In the genomic region with DNA sequence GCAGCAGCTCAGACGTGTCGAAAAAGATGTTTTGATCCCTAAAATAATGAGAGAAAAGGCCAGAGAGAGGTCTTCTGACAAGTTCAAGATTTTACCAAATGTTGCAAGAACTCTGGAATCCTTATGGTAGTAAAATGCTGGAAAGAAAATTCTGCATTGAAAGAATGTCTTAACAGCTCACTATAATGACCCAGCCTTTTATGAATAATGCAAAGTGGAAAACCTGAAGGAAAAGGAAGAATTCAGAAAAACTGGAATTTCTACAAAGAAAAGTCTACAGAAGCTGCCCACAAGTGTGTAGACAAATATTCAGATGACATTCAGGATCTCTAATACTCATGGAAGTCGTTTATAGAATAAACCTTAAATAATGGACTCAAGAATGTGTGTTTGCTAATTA, we compare ENCODE assay signal across 11 cellular contexts. TPM values are rescaled to one million over a fixed set of nuclear protein-coding genes. Genes with fewer than 3 reads are reported as not detected.
DNase-seq lines count a peak whose midpoint lies in the region; ATAC-seq and TF ChIP-seq lines count a peak whose summit lies in the region.
"Had no signal": no experiment of that assay in that cellular context is flagged by ENCODE, and none has a peak within 500 bp of the region (broad histone marks: within the 10 kb centered on the region; RNA-seq: fewer than 3 reads in every experiment).

No MANE protein-coding gene starts in this region.

- H3K27ac Mint-ChIP-seq in activated CD4-positive, alpha-beta T cell treated with anti-CD3 and anti-CD28 coated beads, Interleukin-2, amount 10 ng/mL, durations not matched to agents 7 days and 5 days = peak overlapping the region; percentile 88
- H3K27ac Mint-ChIP-seq in activated CD8-positive, alpha-beta T cell treated with anti-CD3 and anti-CD28 coated beads for 36 hours = peak overlapping the region; percentile 90

- H3K9me3 Mint-ChIP-seq in activated CD4-positive, alpha-beta T cell treated with anti-CD3 and anti-CD28 coated beads, Interleukin-2, amount 10 ng/mL, durations not matched to agents 7 days and 5 days = no peaks in the 10 kb centered on the region
- no peaks in the 10 kb centered on the region for H3K9me3 Mint-ChIP-seq in activated CD8-positive, alpha-beta T cell treated with anti-CD3 and anti-CD28 coated beads for 36 hours

- no peak overlapping the region for H3K4me3 ChIP-seq in Karpas-422 (ENCODE audit: low read length)
- H3K4me3 ChIP-seq in trophoblast cell (ENCODE audit: low read depth, low read length) = no peak overlapping the region
- H3K4me3 ChIP-seq in hepatocyte = no peak overlapping the region
- H3K4me3 ChIP-seq: smooth muscle cell had no signal

- H3K36me3 ChIP-seq in Karpas-422 (ENCODE audit: insufficient read depth, low read length) (peaks cover 8% of the 10 kb centered on the region), trophoblast cell (ENCODE audit: control insufficient read depth in 1 of 2, insufficient read depth in 2 of 2, low read length in 2 of 2) (no peaks in the 10 kb centered on the region), hepatocyte (replicated peaks; ENCODE audit: insufficient read depth, low read depth) (no peaks in the 10 kb centered on the region)
- H3K36me3 ChIP-seq: heart right ventricle had no signal

- H3K27me3 ChIP-seq in Karpas-422 (ENCODE audit: low read length) = no peaks in the 10 kb centered on the region
- no peaks in the 10 kb centered on the region for H3K27me3 ChIP-seq in trophoblast cell (ENCODE audit: insufficient read depth, low read length)
- H3K27me3 ChIP-seq in hepatocyte = no peaks in the 10 kb centered on the region

- H3K4me1 Mint-ChIP-seq in activated CD4-positive, alpha-beta T cell treated with anti-CD3 and anti-CD28 coated beads, Interleukin-2, amount 10 ng/mL, durations not matched to agents 7 days and 5 days = peaks cover 27% of the 10 kb centered on the region
- H3K4me1 Mint-ChIP-seq in activated CD8-positive, alpha-beta T cell treated with anti-CD3 and anti-CD28 coated beads for 36 hours (ENCODE audit: low read depth) = peaks cover 20% of the 10 kb centered on the region

- H4K20me1 ChIP-seq in Karpas-422 (ENCODE audit: insufficient read depth, low read depth, low read length) = no peaks in the 10 kb centered on the region; the same call in 1 of the 2 replicates
- no peaks in the 10 kb centered on the region for H4K20me1 ChIP-seq in hepatocyte (ENCODE audit: insufficient read depth, poor library complexity, severe bottlenecking)

- H2BK12ac ChIP-seq in trophoblast cell (ENCODE audit: low read length) = no peak overlapping the region

- CTCF ChIA-PET in activated CD4-positive, alpha-beta T cell treated with anti-CD3 and anti-CD28 coated beads, Interleukin-2, amount 10 ng/mL, durations not matched to agents 7 days and 5 days (lab: Charles Lee) = interaction anchor here (0.7 to 2.0 kb wide), 3 partner anchors 24 to 98 kb away, joined by 3 to 7 read pairs (median 3); no protein-coding TSS in a partner anchor
- CTCF ChIA-PET in activated CD8-positive, alpha-beta T cell treated with anti-CD3 and anti-CD28 coated beads for 36 hours (lab: Charles Lee) = interaction anchor here (0.7 to 13.8 kb wide), 11 partner anchors 8 to 133 kb away, joined by 3 to 155 read pairs (median 4); no protein-coding TSS in a partner anchor

- no peak for TF ChIP-seq CTCF in activated CD8-positive, alpha-beta T cell treated with anti-CD3 and anti-CD28 coated beads for 36 hours (IDR thresholded peaks at IDR 0.05)
- no peak for TF ChIP-seq CTCF in hepatocyte (IDR thresholded peaks at IDR 0.05; ENCODE audit: poor library complexity)

- no peak overlapping the region for H3K23ac ChIP-seq in trophoblast cell (ENCODE audit: low read length)

- H2AFZ ChIP-seq in Karpas-422 (ENCODE audit: low read length) (0 out of 2 replicates have a peak overlapping the region, but pooled peaks have one; percentile 16), trophoblast cell (ENCODE audit: insufficient read depth, low read length, poor library complexity) (no peak overlapping the region), hepatocyte (no peak overlapping the region)

- H3K79me1 ChIP-seq in trophoblast cell (ENCODE audit: low read length) = peaks cover 3% of the 10 kb centered on the region

- H3K4me1 ChIP-seq in Karpas-422 (ENCODE audit: low read length) = peaks cover 36% of the 10 kb centered on the region
- peaks cover 21 to 34% of the 10 kb centered on the region in 2 experiments for H3K4me1 ChIP-seq in trophoblast cell (ENCODE audit: control insufficient read depth in 1 of 2, insufficient read depth in 2 of 2, low read length in 2 of 2)
- peaks cover 27% of the 10 kb centered on the region for H3K4me1 ChIP-seq in hepatocyte (ENCODE audit: insufficient read depth)

- H3K4me3 Mint-ChIP-seq in activated CD4-positive, alpha-beta T cell treated with anti-CD3 and anti-CD28 coated beads, Interleukin-2, amount 10 ng/mL, durations not matched to agents 7 days and 5 days = peak overlapping the region; percentile 65
- H3K4me3 Mint-ChIP-seq in activated CD8-positive, alpha-beta T cell treated with anti-CD3 and anti-CD28 coated beads for 36 hours = no peak overlapping the region

- no peak overlapping the region for H4K12ac ChIP-seq in trophoblast cell (ENCODE audit: low read depth, low read length)

- POLR2A ChIA-PET in activated CD4-positive, alpha-beta T cell treated with anti-CD3 and anti-CD28 coated beads, Interleukin-2, amount 10 ng/mL, durations not matched to agents 7 days and 5 days (lab: Charles Lee) = interaction anchor here (0.7 kb wide), 1 partner anchor 47 kb away, joined by 3 read pairs; no protein-coding TSS in a partner anchor
- POLR2A ChIA-PET in activated CD8-positive, alpha-beta T cell treated with anti-CD3 and anti-CD28 coated beads for 36 hours (lab: Charles Lee) = interaction anchor here (0.7 to 14.7 kb wide), 8 partner anchors 8 to 312 kb away, joined by 3 to 214 read pairs (median 12); partner anchors contain the start of gene CATSPERB

- H3K9ac ChIP-seq in Karpas-422 (ENCODE audit: low read length) (no peak overlapping the region), trophoblast cell (ENCODE audit: low read length) (no peak overlapping the region)

- H3K79me2 ChIP-seq in Karpas-422 (ENCODE audit: low read length) = peaks cover 19% of the 10 kb centered on the region
- no peaks in the 10 kb centered on the region for H3K79me2 ChIP-seq in trophoblast cell (ENCODE audit: control insufficient read depth, insufficient read depth, low read length, poor library complexity)
- H3K79me2 ChIP-seq in hepatocyte = peaks cover 7% of the 10 kb centered on the region

- DNase-seq in activated CD4-positive, alpha-beta T cell treated with anti-CD3 and anti-CD28 coated beads, Interleukin-2, amount 10 ng/mL, durations not matched to agents 7 days and 5 days = no peak
- DNase-seq in activated CD4-positive, alpha-beta T cell treated with anti-CD3 and anti-CD28 coated beads, Interleukin-2, amount 50 U/mL, for 48 hours = no peak
- no peak for DNase-seq in Karpas-422
- no peak for DNase-seq in activated CD8-positive, alpha-beta T cell treated with anti-CD3 and anti-CD28 coated beads for 36 hours
- DNase-seq in trophoblast cell = peak; percentile 17 to 92
- no peak for DNase-seq in hepatocyte (ENCODE audit: low spot score)
- no peak for DNase-seq in activated gamma-delta T cell (lab: John Stamatoyannopoulos, UW)
- DNase-seq in GM19238 (ENCODE audit: insufficient read length, low spot score) = no peak
- DNase-seq: GF-D8 had no signal

- H3K27me3 Mint-ChIP-seq in activated CD4-positive, alpha-beta T cell treated with anti-CD3 and anti-CD28 coated beads, Interleukin-2, amount 10 ng/mL, durations not matched to agents 7 days and 5 days = no peaks in the 10 kb centered on the region
- no peaks in the 10 kb centered on the region for H3K27me3 Mint-ChIP-seq in activated CD8-positive, alpha-beta T cell treated with anti-CD3 and anti-CD28 coated beads for 36 hours

- H3K27ac ChIP-seq in Karpas-422 (ENCODE audit: low read length) (no peak overlapping the region), trophoblast cell (ENCODE audit: low read depth, low read length) (no peak overlapping the region), hepatocyte (no peak overlapping the region)

- intact Hi-C loops in activated CD8-positive, alpha-beta T cell treated with anti-CD3 and anti-CD28 coated beads for 36 hours (cut with micrococcal nuclease) = loop anchor here (1.0 to 10.0 kb wide), 4 partner anchors 47 to 192 kb away; no protein-coding TSS in a partner anchor

- H3K4me2 ChIP-seq in Karpas-422 (ENCODE audit: low read depth, low read length, poor library complexity, severe bottlenecking) (peak overlapping the region; percentile 76), trophoblast cell (ENCODE audit: low read length) (no peak overlapping the region), hepatocyte (no peak overlapping the region)

- H3K18ac ChIP-seq in trophoblast cell (ENCODE audit: low read length) = no peak overlapping the region

- WGBS in trophoblast cell (ENCODE audit: extremely low coverage, insufficient coverage, insufficient read length) = no CpG with 5 or more reads among the region's 3 CpGs
- 67% methylated on average over 3 of the region's 3 CpGs for WGBS in hepatocyte (ENCODE audit: low lambda C conversion rate, missing lambda C conversion rate)

- no peak overlapping the region for H2BK120ac ChIP-seq in trophoblast cell (ENCODE audit: insufficient read depth, low read length, poor library complexity)

- H3K14ac ChIP-seq in trophoblast cell (ENCODE audit: low read length) = no peak overlapping the region

- no peak overlapping the region for H4K91ac ChIP-seq in trophoblast cell (ENCODE audit: low read depth, low read length)

- H3K4ac ChIP-seq in trophoblast cell (ENCODE audit: low read depth, low read length) = no peak overlapping the region

- no peak overlapping the region for H4K8ac ChIP-seq in trophoblast cell (ENCODE audit: low read depth, low read length)

- no peak overlapping the region for H2AK5ac ChIP-seq in trophoblast cell (ENCODE audit: low read length)

- H3K36me3 Mint-ChIP-seq in activated CD4-positive, alpha-beta T cell treated with anti-CD3 and anti-CD28 coated beads, Interleukin-2, amount 10 ng/mL, durations not matched to agents 7 days and 5 days (ENCODE audit: low read depth) = peaks cover 23% of the 10 kb centered on the region
- peaks cover 19% of the 10 kb centered on the region for H3K36me3 Mint-ChIP-seq in activated CD8-positive, alpha-beta T cell treated with anti-CD3 and anti-CD28 coated beads for 36 hours (ENCODE audit: low read depth)

- no peak overlapping the region for H2BK5ac ChIP-seq in trophoblast cell (ENCODE audit: low read depth, low read length, poor library complexity)

- ATAC-seq in activated CD8-positive, alpha-beta T cell treated with anti-CD3 and anti-CD28 coated beads for 36 hours = no peak

- H3K9me3 ChIP-seq in Karpas-422 (ENCODE audit: low read length) = no peaks in the 10 kb centered on the region
- H3K9me3 ChIP-seq in trophoblast cell (ENCODE audit: insufficient read depth, low read depth, low read length) = no peaks in the 10 kb centered on the region
- H3K9me3 ChIP-seq in hepatocyte (ENCODE audit: low read depth) = no peaks in the 10 kb centered on the region
- H3K9me3 ChIP-seq: heart right ventricle had no signal

- H3K9me2 ChIP-seq in Karpas-422 (replicated peaks; ENCODE audit: insufficient read depth, low read length) (no peaks in the 10 kb centered on the region), hepatocyte (replicated peaks; ENCODE audit: insufficient read depth) (no peaks in the 10 kb centered on the region)

RNA-seq across cellular contexts. Expression of gene CCDC88C, which starts 1.8 kb away (rescaled TPM):
- total RNA-seq in activated CD4-positive, alpha-beta T cell treated with anti-CD3 and anti-CD28 coated beads, Interleukin-2, amount 10 ng/mL, durations not matched to agents 7 days and 5 days = 100 to 1,000 TPM; 187 to 193 TPM
- total RNA-seq in Karpas-422 (2014; rRNA removed; shearing (Covaris generic); ENCODE audit: low replicate concordance) = 57.9 and 72.4 TPM in 2 replicates
- total RNA-seq in activated CD8-positive, alpha-beta T cell treated with anti-CD3 and anti-CD28 coated beads for 36 hours = 10 to 100 TPM; 83.6 to 87.8 TPM
- 3.1 and 3.4 TPM in 2 replicates for polyA plus RNA-seq in trophoblast cell (2013)
- total RNA-seq in hepatocyte = 4.7 and 11.3 TPM in 2 replicates
- 4.3 and 5.9 TPM in 2 replicates for polyA plus RNA-seq in hepatocyte
- polyA plus RNA-seq: smooth muscle cell had no signal

Comparison
In these comparisons a context has a peak if more than half of its experiments do, and no peak if none do; other contexts are left out.
1. DNase-seq: peak in trophoblast cell (2 of 2); none in activated CD4-positive, alpha-beta T cell treated with anti-CD3 and anti-CD28 coated beads, Interleukin-2, amount 10 ng/mL, durations not matched to agents 7 days and 5 days (single experiment), activated CD4-positive, alpha-beta T cell treated with anti-CD3 and anti-CD28 coated beads, Interleukin-2, amount 50 U/mL, for 48 hours (0 of 2), Karpas-422 (single experiment), activated CD8-positive, alpha-beta T cell treated with anti-CD3 and anti-CD28 coated beads for 36 hours (single experiment), hepatocyte (single experiment), activated gamma-delta T cell (single experiment) and GM19238 (single experiment).